In the genomic region with DNA sequence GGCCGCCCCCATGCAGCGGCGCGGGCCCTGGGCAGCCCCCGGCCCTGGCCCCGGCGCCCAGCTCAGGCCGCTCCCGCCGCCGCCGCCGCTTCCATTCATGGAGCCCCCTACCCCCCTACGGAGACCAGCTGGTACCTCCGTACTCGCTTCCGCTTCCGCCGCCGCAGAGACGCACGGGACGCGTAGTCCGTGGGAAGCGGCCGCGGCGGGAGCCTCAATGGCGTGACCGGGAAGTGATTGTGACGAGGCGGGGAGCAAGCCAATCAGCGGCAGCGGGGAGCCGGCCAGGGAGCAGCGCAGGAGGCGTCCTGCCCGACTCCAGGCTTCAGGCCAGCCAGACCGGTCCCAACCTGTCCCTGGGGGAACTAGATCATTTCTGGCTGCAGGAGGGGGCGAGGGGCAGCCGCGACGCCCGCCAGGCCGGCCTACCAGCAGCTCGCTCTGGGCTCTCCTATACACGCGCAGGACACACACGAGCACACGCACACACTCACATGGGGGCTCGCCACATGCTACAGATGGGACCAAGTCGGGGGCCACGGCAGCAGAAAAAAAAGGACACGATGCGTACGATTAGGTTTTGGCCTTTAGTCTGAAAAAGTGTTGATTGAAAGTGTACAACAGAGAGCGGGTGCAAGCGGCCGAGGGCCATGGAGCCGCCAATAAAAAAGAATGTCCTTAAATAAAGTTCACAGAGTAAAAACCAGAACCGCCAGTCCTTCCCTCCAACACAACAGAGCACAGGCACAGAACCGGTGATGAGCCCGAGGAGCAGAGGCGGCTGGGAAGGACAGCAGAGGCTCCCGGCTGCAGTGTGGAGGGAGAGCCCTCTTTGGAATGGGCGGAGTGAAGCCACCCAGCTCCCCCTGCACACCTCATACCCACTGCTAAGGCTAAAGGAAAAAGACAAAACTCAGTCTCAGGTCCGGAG, we compare ENCODE assay signal across 8 cellular contexts. TPM values are rescaled to one million over a fixed set of nuclear protein-coding genes. Genes with fewer than 3 reads are reported as not detected.
DNase-seq lines count a peak whose midpoint lies in the region; ATAC-seq, FAIRE-seq and TF ChIP-seq lines count a peak whose summit lies in the region.

A gene with protein sequence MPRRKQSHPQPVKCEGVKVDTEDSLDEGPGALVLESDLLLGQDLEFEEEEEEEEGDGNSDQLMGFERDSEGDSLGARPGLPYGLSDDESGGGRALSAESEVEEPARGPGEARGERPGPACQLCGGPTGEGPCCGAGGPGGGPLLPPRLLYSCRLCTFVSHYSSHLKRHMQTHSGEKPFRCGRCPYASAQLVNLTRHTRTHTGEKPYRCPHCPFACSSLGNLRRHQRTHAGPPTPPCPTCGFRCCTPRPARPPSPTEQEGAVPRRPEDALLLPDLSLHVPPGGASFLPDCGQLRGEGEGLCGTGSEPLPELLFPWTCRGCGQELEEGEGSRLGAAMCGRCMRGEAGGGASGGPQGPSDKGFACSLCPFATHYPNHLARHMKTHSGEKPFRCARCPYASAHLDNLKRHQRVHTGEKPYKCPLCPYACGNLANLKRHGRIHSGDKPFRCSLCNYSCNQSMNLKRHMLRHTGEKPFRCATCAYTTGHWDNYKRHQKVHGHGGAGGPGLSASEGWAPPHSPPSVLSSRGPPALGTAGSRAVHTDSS (minus strand): TSS at position 109 of the 931 bp plus-strand sequence. CDS start 208 bp downstream, outside the sequence.

- H2AFZ ChIP-seq in hepatocyte, result peak within 1 kb of the TSS; percentile 47

- peaks cover 30% of the 10 kb centered on the region for H3K79me2 ChIP-seq in hepatocyte

- peak; percentile 92 for DNase-seq in GM12892 (ENCODE audit: insufficient read length)
- DNase-seq in NCI-H1930 (lab: John Stamatoyannopoulos, UW), result peak; percentile 90 to 91
- DNase-seq in T-helper 9 cell, result peak; percentile 80
- DNase-seq in astrocyte of the cerebellum (ENCODE audit: low read depth), result peak; percentile 80
- DNase-seq in hepatocyte (ENCODE audit: low spot score), result peak; percentile 98
- DNase-seq in retina, result peak; percentile 94

- H3K9me3 ChIP-seq in hepatocyte (ENCODE audit: low read depth), result no peaks in the 10 kb centered on the region

- ATAC-seq in HG02870 (IDR thresholded peaks at IDR 0.05; ENCODE audit: unreplicated experiment) (peak; percentile 84), GM21360 (IDR thresholded peaks at IDR 0.05; ENCODE audit: unreplicated experiment) (no peak)

- peak; percentile 98 for FAIRE-seq in GM12892 (lab: Jason Lieb, UNC)

- H3K4me2 ChIP-seq in hepatocyte, result peak within 1 kb of the TSS; percentile 97

- peaks cover 20% of the 10 kb centered on the region for H3K4me1 ChIP-seq in hepatocyte (ENCODE audit: insufficient read depth)

- no peaks in the 10 kb centered on the region for H4K20me1 ChIP-seq in hepatocyte (ENCODE audit: insufficient read depth, poor library complexity, severe bottlenecking)

- peak; percentile 67; the same call in 1 of the 2 replicates for TF ChIP-seq POLR2A in GM12892 (IDR thresholded peaks at IDR 0.05; ENCODE audit: low read depth, low read length)

- peak within 1 kb of the TSS; percentile 61 for H3K4me3 ChIP-seq in astrocyte of the cerebellum (ENCODE audit: low read depth, low read length)
- H3K4me3 ChIP-seq in hepatocyte, result peak within 1 kb of the TSS; percentile 71

- TF ChIP-seq CTCF in astrocyte of the cerebellum (IDR thresholded peaks at IDR 0.05; ENCODE audit: low read depth, low read length, missing control alignments), result no peak
- TF ChIP-seq CTCF in hepatocyte (IDR thresholded peaks at IDR 0.05; ENCODE audit: poor library complexity), result no peak

- WGBS in hepatocyte (ENCODE audit: low lambda C conversion rate, missing lambda C conversion rate), result 32% methylated on average over 55 of the region's 68 CpGs

- H3K36me3 ChIP-seq in hepatocyte (replicated peaks; ENCODE audit: insufficient read depth, low read depth), result no peaks in the 10 kb centered on the region

- peak within 1 kb of the TSS; percentile 100 for H3K27ac ChIP-seq in hepatocyte

- no peaks in the 10 kb centered on the region for H3K27me3 ChIP-seq in hepatocyte

- in situ Hi-C loops in astrocyte of the cerebellum (cut with HindIII; ENCODE audit: low sequenced_read_pairs), result no loop called here

- H3K9me2 ChIP-seq in hepatocyte (replicated peaks; ENCODE audit: insufficient read depth), result no peaks in the 10 kb centered on the region

RNA-seq across cellular contexts. Expression of the gene that starts here (rescaled TPM):
- 3.7 TPM for polyA plus RNA-seq in GM12892 (2012; ENCODE audit: missing spikeins)
- total RNA-seq in hepatocyte, result 16.0 and 20.6 TPM in 2 replicates
- polyA plus RNA-seq in hepatocyte, result 26.1 and 36.4 TPM in 2 replicates
